16 cellular contexts compared by ENCODE assay signal in genomic region chrX:129462707-129463106, GRCh38.
DNase-seq lines count a peak whose midpoint lies in the region; ATAC-seq and TF ChIP-seq lines count a peak whose summit lies in the region.
"Had no signal": no experiment of that assay in that cellular context is flagged by ENCODE, and none has a peak within 500 bp of the region (broad histone marks: within the 10 kb centered on the region; RNA-seq: fewer than 3 reads in every experiment).

No MANE protein-coding gene starts in this region.

- H3K9me3 Mint-ChIP-seq in osteocyte (ENCODE audit: unreplicated experiment), result no peaks in the 10 kb centered on the region
- H3K9me3 Mint-ChIP-seq in effector memory CD8-positive, alpha-beta T cell, result no peaks in the 10 kb centered on the region
- H3K9me3 Mint-ChIP-seq: central memory CD8-positive, alpha-beta T cell had no signal

- TF ChIP-seq CTCF in dorsolateral prefrontal cortex (IDR thresholded peaks at IDR 0.05 in 54 of 56, conservative IDR thresholded peaks at IDR 0.05 in 2 of 56; ENCODE audit: low read depth in 1 of 56, partially characterized antibody in 56 of 56) (peak in 52 of 56 donors; percentile 24 to 68 (median 45)), osteocyte (IDR thresholded peaks at IDR 0.05) (peak; percentile 49)

- H3K4me3 ChIP-seq in dorsolateral prefrontal cortex, result no peak overlapping the region
- H3K4me3 ChIP-seq: lower lobe of right lung had no signal

- H3K27me3 Mint-ChIP-seq in osteocyte (ENCODE audit: unreplicated experiment), result no peaks in the 10 kb centered on the region
- H3K27me3 Mint-ChIP-seq in effector memory CD8-positive, alpha-beta T cell, result no peaks in the 10 kb centered on the region
- H3K27me3 Mint-ChIP-seq: activated naive CD8-positive, alpha-beta T cell; central memory CD8-positive, alpha-beta T cell had no signal

- no peaks in the 10 kb centered on the region for H3K4me1 Mint-ChIP-seq in osteocyte (ENCODE audit: unreplicated experiment)
- H3K4me1 Mint-ChIP-seq in effector memory CD8-positive, alpha-beta T cell (ENCODE audit: low read depth in 2 of 2), result no peaks in the 10 kb centered on the region
- H3K4me1 Mint-ChIP-seq: central memory CD8-positive, alpha-beta T cell had no signal

- H3K36me3 Mint-ChIP-seq in osteocyte (ENCODE audit: unreplicated experiment), result peaks cover 29% of the 10 kb centered on the region
- no peaks in the 10 kb centered on the region for H3K36me3 Mint-ChIP-seq in effector memory CD8-positive, alpha-beta T cell (ENCODE audit: insufficient read depth)

- intact Hi-C loops in dorsolateral prefrontal cortex (cut with DNase I), result no loop called here

- no peak overlapping the region for H3K4me3 Mint-ChIP-seq in osteocyte (ENCODE audit: unreplicated experiment)
- no peak overlapping the region for H3K4me3 Mint-ChIP-seq in effector memory CD8-positive, alpha-beta T cell
- H3K4me3 Mint-ChIP-seq: activated naive CD8-positive, alpha-beta T cell; central memory CD8-positive, alpha-beta T cell had no signal

- peak; percentile 0 for DNase-seq in DMS79 treated with DMSO at 0.1 percent for 48 hours (lab: John Stamatoyannopoulos, UW)
- no peak for DNase-seq in DMS79 (lab: John Stamatoyannopoulos, UW)
- DNase-seq in NCI-H460 (ENCODE audit: extremely low read depth, low read depth), result peak; percentile 1
- DNase-seq in dorsolateral prefrontal cortex, result no peak
- DNase-seq in osteocyte (ENCODE audit: extremely low spot score, unreplicated experiment), result no peak
- no peak for DNase-seq in effector memory CD8-positive, alpha-beta T cell
- no peak for DNase-seq in DMS153 treated with DMSO at 0.1 percent for 48 hours (lab: John Stamatoyannopoulos, UW; ENCODE audit: unreplicated experiment)
- DNase-seq: activated CD4-positive, alpha-beta T cell treated with anti-CD3 and anti-CD28 coated beads for 1 hour; COR-L47; lower lobe of right lung had no signal

- H3K27ac Mint-ChIP-seq in osteocyte (ENCODE audit: unreplicated experiment), result no peak overlapping the region
- no peak overlapping the region for H3K27ac Mint-ChIP-seq in effector memory CD8-positive, alpha-beta T cell
- H3K27ac Mint-ChIP-seq: activated naive CD8-positive, alpha-beta T cell had no signal

- no peak overlapping the region for H3K27ac ChIP-seq in dorsolateral prefrontal cortex
- H3K27ac ChIP-seq: epithelial cell of prostate, lower lobe of right lung, neutrophil had no signal

- ATAC-seq in effector memory CD8-positive, alpha-beta T cell (replicated peaks), result no peak
- ATAC-seq in HG03521 (IDR thresholded peaks at IDR 0.05; ENCODE audit: unreplicated experiment), result no peak
- ATAC-seq: HCT116, lower lobe of right lung had no signal

- peaks cover 0 to 57% (median 5%) of the 10 kb centered on the region in 45 donors for H3K27me3 ChIP-seq in dorsolateral prefrontal cortex
- H3K27me3 ChIP-seq: neutrophil had no signal

Comparison
In these comparisons a context has a peak if more than half of its experiments do, and no peak if none do; other contexts are left out.
1. DNase-seq: peak in DMS79 treated with DMSO at 0.1 percent for 48 hours (single experiment) and NCI-H460 (single experiment); none in DMS79 (single experiment), dorsolateral prefrontal cortex (0 of 10), osteocyte (single experiment), effector memory CD8-positive, alpha-beta T cell (0 of 3) and DMS153 treated with DMSO at 0.1 percent for 48 hours (single experiment).